ENCODE assay signal across 11 cellular contexts in the genomic region with DNA sequence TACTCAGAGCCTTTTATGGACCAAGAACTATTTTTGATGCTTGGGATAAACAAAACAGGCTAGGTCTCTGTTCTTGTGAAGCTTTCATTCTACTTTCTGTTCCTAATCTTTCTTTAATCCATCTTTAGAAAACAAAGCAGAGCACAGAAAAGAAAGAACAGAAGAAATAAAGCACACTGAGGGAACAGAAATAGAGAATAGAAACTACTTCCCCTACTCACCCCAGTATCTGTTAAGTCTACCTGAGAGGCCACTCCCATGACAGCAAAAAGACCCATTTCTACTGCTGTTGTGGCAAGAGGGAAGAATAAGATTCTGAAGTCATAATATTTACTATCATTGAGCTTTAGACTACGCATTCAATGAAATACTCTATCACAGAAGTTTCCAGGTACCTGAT. TPM values are rescaled to one million over a fixed set of nuclear protein-coding genes. Genes with fewer than 3 reads are reported as not detected.
A peak's percentile ranks its signal among the peaks of the same experiment; 100 is the strongest.
DNase-seq lines count a peak whose midpoint lies in the region; ATAC-seq and TF ChIP-seq lines count a peak whose summit lies in the region.
"Had no signal": no experiment of that assay in that cellular context is flagged by ENCODE, and none has a peak within 500 bp of the region (broad histone marks: within the 10 kb centered on the region; RNA-seq: fewer than 3 reads in every experiment).

No MANE protein-coding gene starts in this region.

- no peak overlapping the region for H3K4me2 ChIP-seq in PC-9

- ATAC-seq in GM18505 (IDR thresholded peaks at IDR 0.05; ENCODE audit: unreplicated experiment) (peak; percentile 36), GM21825 (IDR thresholded peaks at IDR 0.05; ENCODE audit: unreplicated experiment) (peak; percentile 37), Right ventricle myocardium inferior (no peak)
- ATAC-seq: sciatic nerve had no signal

- no peaks in the 10 kb centered on the region for H3K9me2 ChIP-seq in PC-9 (ENCODE audit: insufficient read depth)

- no peak for TF ChIP-seq CTCF in PC-9 (conservative IDR thresholded peaks at IDR 0.05)
- TF ChIP-seq CTCF in neutrophil (IDR thresholded peaks at IDR 0.05): no peak
- no peak for TF ChIP-seq CTCF in colonic mucosa (IDR thresholded peaks at IDR 0.05)

- H3K9me3 ChIP-seq in PC-9 (ENCODE audit: insufficient read depth, low read depth) (no peaks in the 10 kb centered on the region), neutrophil (no peaks in the 10 kb centered on the region), colonic mucosa (no peaks in the 10 kb centered on the region)

- POLR2A ChIA-PET in PC-9 (lab: Charles Lee; ENCODE audit: unreplicated experiment): interaction anchor here (0.5 kb wide), 1 partner anchor 97 kb away, joined by 6 read pairs; no protein-coding TSS in a partner anchor

- intact Hi-C loops in PC-9 (cut with micrococcal nuclease; ENCODE audit: unreplicated experiment) (no loop called here), Right ventricle myocardium inferior (cut with DNase I) (no loop called here), colonic mucosa (cut with DNase I) (no loop called here)

- no peak overlapping the region for H3K9ac ChIP-seq in colonic mucosa (ENCODE audit: low read depth in 2 of 2, low read length in 2 of 2)

- no peaks in the 10 kb centered on the region for H3K27me3 ChIP-seq in PC-9 (ENCODE audit: insufficient read depth, low read depth)
- H3K27me3 ChIP-seq in neutrophil: no peaks in the 10 kb centered on the region
- no peaks in the 10 kb centered on the region for H3K27me3 ChIP-seq in colonic mucosa

- H3F3A ChIP-seq in PC-9 (ENCODE audit: insufficient read depth, low read depth): no peaks in the 10 kb centered on the region; the same call in 1 of the 2 replicates

- DNase-seq in PC-9 (no peak), Right ventricle myocardium inferior (ENCODE audit: missing footprints) (no peak), colonic mucosa (no peak)
- no peak for DNase-seq in activated CD8-positive, alpha-beta memory T cell treated with anti-CD3 and anti-CD28 coated beads, Interleukin-2, amount 50 U/mL, for 4 hours
- DNase-seq: stimulated activated naive CD4-positive, alpha-beta T cell treated with Interleukin-2 at 50 U/mL for 16 hours had no signal

- peaks cover 9% of the 10 kb centered on the region; the same call in 1 of the 2 replicates for H3K4me1 ChIP-seq in PC-9 (replicated peaks; ENCODE audit: insufficient read depth)
- H3K4me1 ChIP-seq in neutrophil (ENCODE audit: control insufficient read depth in 1 of 2, insufficient read depth in 1 of 2, low read depth in 1 of 2, low read length in 1 of 2): peaks cover 17 to 20% of the 10 kb centered on the region in 2 experiments
- H3K4me1 ChIP-seq in colonic mucosa: peaks cover 3% of the 10 kb centered on the region

- H3K36me3 ChIP-seq in PC-9 (ENCODE audit: low read depth) (no peaks in the 10 kb centered on the region), neutrophil (no peaks in the 10 kb centered on the region), colonic mucosa (no peaks in the 10 kb centered on the region)

- H3K27ac ChIP-seq in PC-9 (peak overlapping the region; percentile 20; the same call in 1 of the 2 replicates), neutrophil (peak overlapping the region; percentile 35), colonic mucosa (no peak overlapping the region)

- CTCF ChIA-PET in PC-9 (lab: Charles Lee): no interaction called here

- H4K20me1 ChIP-seq in PC-9 (ENCODE audit: insufficient read depth): peaks cover 20% of the 10 kb centered on the region

- no peak for TF ChIP-seq POLR2A in GM18505 (IDR thresholded peaks at IDR 0.05; ENCODE audit: borderline replicate concordance, extremely low read depth, insufficient read depth, insufficient read length)

- H3K4me3 ChIP-seq in PC-9 (no peak overlapping the region), neutrophil (ENCODE audit: low read depth in 1 of 2, low read length in 1 of 2) (no peak overlapping the region), colonic mucosa (no peak overlapping the region)

- peaks cover 94% of the 10 kb centered on the region for H3K79me2 ChIP-seq in PC-9 (ENCODE audit: low read depth)

- H2AFZ ChIP-seq in PC-9: no peak overlapping the region

- BruUV-seq in PC-9 (replicated peaks; lab: Mats Ljungman, UMichigan): no TSS peak

RNA-seq across cellular contexts. Expression of a gene that starts 9.2 kb away (rescaled TPM):
- total RNA-seq in PC-9 (2021) (52.3 and 65.7 TPM in 2 replicates), Right ventricle myocardium inferior (23.9 TPM), colonic mucosa (10 to 100 TPM; 28.2 to 28.7 TPM)

RNA-seq across cellular contexts. Expression of a gene that starts 49.7 kb away (rescaled TPM):
- total RNA-seq in PC-9 (2021): not detected in 2 replicates
- 0.30 TPM for total RNA-seq in Right ventricle myocardium inferior
- total RNA-seq in colonic mucosa: under 1 TPM; 0.40 to 0.64 TPM
- total RNA-seq: MCF 10A, SK-MEL-5 had no signal
